In genomic region chr2:134208825-134209224, GRCh38 we compare ENCODE assay signal across 1 cellular context.
TF ChIP-seq lines count a peak whose summit lies in the region.

No MANE protein-coding gene starts in this region.

TF ChIP-seq in IMR-90, 13 proteins besides CTCF, POLR2A, EP300 and RAD21:
- no peak for TF ChIP-seq FOS (IDR thresholded peaks at IDR 0.05; ENCODE audit: low read depth, low read length)
- TF ChIP-seq CEBPB (IDR thresholded peaks at IDR 0.05; ENCODE audit: low read depth, low read length) = no peak
- no peak for TF ChIP-seq ELK1 (IDR thresholded peaks at IDR 0.05; ENCODE audit: borderline replicate concordance, low read depth, low read length)
TF ChIP-seq in IMR-90: peak in this region for 0.
